19 cellular contexts compared by ENCODE assay signal in the genomic region with DNA sequence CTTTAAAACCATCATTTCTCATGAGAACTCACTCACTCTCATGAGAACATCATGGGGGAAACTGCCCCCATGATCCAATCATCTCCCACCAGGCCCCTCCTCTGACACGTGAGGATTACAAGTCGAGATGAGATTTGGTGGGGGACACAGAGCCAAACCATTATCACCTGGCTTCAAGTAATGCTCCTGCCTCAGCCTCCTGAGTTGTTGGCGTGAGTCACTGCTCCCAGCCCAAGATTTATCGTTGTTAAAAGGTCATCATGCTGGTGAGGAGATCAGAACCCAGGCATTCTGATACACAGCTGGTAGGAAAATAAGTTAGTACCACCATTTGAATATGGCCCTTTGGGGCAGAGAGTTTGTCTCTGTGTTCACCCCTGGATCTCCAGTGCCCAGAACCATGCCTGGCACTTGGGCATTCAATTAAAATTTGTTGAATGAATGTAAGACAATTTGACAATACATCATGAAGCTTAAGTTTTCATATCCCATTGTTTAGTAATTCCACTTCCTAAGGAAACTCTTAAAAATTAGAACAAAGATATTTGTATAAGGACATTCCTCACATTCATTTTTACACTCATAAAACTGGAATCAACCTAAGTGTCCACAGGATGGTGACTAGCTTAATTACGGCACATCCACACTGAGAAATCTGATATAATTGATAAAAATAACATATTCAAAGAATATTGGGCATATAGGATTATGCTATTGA.
"Had no signal": no experiment of that assay in that cellular context is flagged by ENCODE, and none has a peak within 500 bp of the region (broad histone marks: within the 10 kb centered on the region; RNA-seq: fewer than 3 reads in every experiment).

No MANE protein-coding gene starts in this region.

- H3K27me3 ChIP-seq: hepatocyte, pancreas, SJSA1 had no signal

- H3K36me3 Mint-ChIP-seq: activated naive CD8-positive, alpha-beta T cell; brain; mesothelial cell of epicardium; natural killer cell treated with Interleukin-12 subunit alpha and Interleukin-12 subunit beta and Interleukin-15 and Interleukin-18, amount 100 ng/mL, for 72 hours had no signal

- H3K27ac ChIP-seq: hepatocyte, neutrophil, pancreas, SJSA1, VCaP had no signal

- DNase-seq: activated CD4-positive, alpha-beta T cell treated with anti-CD3 and anti-CD28 coated beads, Interleukin-2, amount 50 U/mL, for 1 hour; activated CD4-positive, CD25-positive, alpha-beta regulatory T cell treated with anti-CD3 and anti-CD28 coated beads, Interleukin-2, amount 50 U/mL, for 72 hours; activated gamma-delta T cell treated with Interleukin-2 at 50 U/mL for 16 hours; pancreas; stimulated activated CD4-positive, alpha-beta T cell treated with anti-CD3 and anti-CD28 coated beads, Interleukin-4, amount 100 ng/mL, for 1 hour; stimulated activated naive CD8-positive, alpha-beta T cell treated with anti-CD3 and anti-CD28 coated beads, Interleukin-15, amount 100 ng/mL, for 72 hours; SW 1271; T-helper 2 cell; trophoblast cell had no signal

- H3K4me3 ChIP-seq: coronary artery, hepatocyte, lung, pancreas, SJSA1 had no signal

- H3K4me3 Mint-ChIP-seq: activated naive CD8-positive, alpha-beta T cell; brain; mesothelial cell of epicardium; natural killer cell treated with Interleukin-12 subunit alpha and Interleukin-12 subunit beta and Interleukin-15 and Interleukin-18, amount 100 ng/mL, for 72 hours; stimulated activated naive CD8-positive, alpha-beta T cell treated with anti-CD3 and anti-CD28 coated beads, Interleukin-15, amount 100 ng/mL, for 72 hours had no signal

- H3K36me3 ChIP-seq: neutrophil, pancreas, SJSA1 had no signal

- ATAC-seq: natural killer cell treated with Interleukin-12 subunit alpha and Interleukin-12 subunit beta and Interleukin-15 and Interleukin-18, amount 100 ng/mL, for 72 hours; stimulated activated naive CD8-positive, alpha-beta T cell treated with anti-CD3 and anti-CD28 coated beads, Interleukin-15, amount 100 ng/mL, for 72 hours had no signal

- H3K27ac Mint-ChIP-seq: activated naive CD8-positive, alpha-beta T cell; natural killer cell treated with Interleukin-12 subunit alpha and Interleukin-12 subunit beta and Interleukin-15 and Interleukin-18, amount 100 ng/mL, for 72 hours had no signal

- H3K4me1 Mint-ChIP-seq: stimulated activated naive CD8-positive, alpha-beta T cell treated with anti-CD3 and anti-CD28 coated beads, Interleukin-15, amount 100 ng/mL, for 72 hours had no signal

- H3K9me3 ChIP-seq: neutrophil, pancreas, SJSA1 had no signal

- H3K9me3 Mint-ChIP-seq: brain; mesothelial cell of epicardium; natural killer cell treated with Interleukin-12 subunit alpha and Interleukin-12 subunit beta and Interleukin-15 and Interleukin-18, amount 100 ng/mL, for 72 hours; stimulated activated naive CD8-positive, alpha-beta T cell treated with anti-CD3 and anti-CD28 coated beads, Interleukin-15, amount 100 ng/mL, for 72 hours had no signal
